22 cellular contexts compared by ENCODE assay signal in the genomic region with DNA sequence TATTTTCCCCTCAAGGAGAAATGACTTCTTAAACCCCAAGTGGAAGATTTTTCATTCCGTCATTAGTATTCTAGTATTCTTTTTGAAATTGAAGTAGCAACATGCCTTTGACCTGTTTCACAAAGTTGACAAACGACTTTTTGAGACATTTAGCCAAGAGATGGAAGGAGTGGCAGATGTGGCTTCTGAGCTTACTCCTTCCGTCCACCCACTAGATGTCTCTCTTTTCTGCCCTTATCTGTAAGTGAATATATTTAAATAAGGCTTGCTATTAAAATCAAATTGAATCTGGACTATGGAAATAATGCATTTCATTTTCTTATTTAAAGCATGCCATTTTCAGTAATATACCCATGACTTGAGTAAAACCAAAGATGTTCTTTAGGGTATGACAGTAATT.
DNase-seq lines count a peak whose midpoint lies in the region; ATAC-seq, FAIRE-seq and TF ChIP-seq lines count a peak whose summit lies in the region.
"Had no signal": no experiment of that assay in that cellular context is flagged by ENCODE, and none has a peak within 500 bp of the region (broad histone marks: within the 10 kb centered on the region; RNA-seq: fewer than 3 reads in every experiment).

No MANE protein-coding gene starts in this region.

- H3K4me1 Mint-ChIP-seq in naive thymus-derived CD4-positive, alpha-beta T cell, result peaks cover 0 to 26% (median 8%) of the 10 kb centered on the region in 7 donors
- peaks cover 12% of the 10 kb centered on the region for H3K4me1 Mint-ChIP-seq in activated T-helper 2 cell treated with anti-CD3 and anti-CD28 coated beads, Interferon-gamma antibody, Interleukin-2, Interleukin-4, amounts not matched to agents 10 μg/mL and 5 μg/mL and 100 μg/mL, durations not matched to agents 14 hours and 24 hours and 36 hours (ENCODE audit: low read depth)

- TF ChIP-seq POLR2A in GM12891 (IDR thresholded peaks at IDR 0.05; ENCODE audit: low read depth, low read length), result 0 out of 2 replicates have a peak, but pooled peaks have one; percentile 23

- H3K27me3 Mint-ChIP-seq in naive thymus-derived CD4-positive, alpha-beta T cell, result no peaks in the 10 kb centered on the region
- no peaks in the 10 kb centered on the region for H3K27me3 Mint-ChIP-seq in activated T-helper 2 cell treated with anti-CD3 and anti-CD28 coated beads, Interferon-gamma antibody, Interleukin-2, Interleukin-4, amounts not matched to agents 10 μg/mL and 5 μg/mL and 100 μg/mL, durations not matched to agents 14 hours and 24 hours and 36 hours (ENCODE audit: low read depth)
- H3K27me3 Mint-ChIP-seq: activated B cell treated with CpG ODN at 0.5 μM for 24 hours; CD4-positive, CD25-positive, alpha-beta regulatory T cell; dendritic cell treated with granulocyte-macrophage colony-stimulating factor and Interleukin-4, amounts not matched to agents 40 ng/mL and 50 ng/mL, for 4 days had no signal

- H3K27ac Mint-ChIP-seq in naive thymus-derived CD4-positive, alpha-beta T cell, result peak overlapping the region in 6 of 9 donors; percentile 4 to 49 (median 22)
- no peak overlapping the region for H3K27ac Mint-ChIP-seq in activated T-helper 2 cell treated with anti-CD3 and anti-CD28 coated beads, Interferon-gamma antibody, Interleukin-2, Interleukin-4, amounts not matched to agents 10 μg/mL and 5 μg/mL and 100 μg/mL, durations not matched to agents 14 hours and 24 hours and 36 hours
- H3K27ac Mint-ChIP-seq: dendritic cell treated with granulocyte-macrophage colony-stimulating factor and Interleukin-4, amounts not matched to agents 40 ng/mL and 50 ng/mL, for 4 days; T-helper 1 cell treated with Interleukin-12 subunit alpha and Interleukin-12 subunit beta and Interleukin-4 antibody, amounts not matched to agents 30 μg/mL and 1 μg/mL, for 36 hours had no signal

- CTCF ChIA-PET in naive thymus-derived CD4-positive, alpha-beta T cell (lab: Charles Lee), result interaction anchor here (0.7 kb wide), 1 partner anchor 66 kb away, joined by 3 read pairs; no protein-coding TSS in a partner anchor

- peak overlapping the region; percentile 96 for H3K27ac ChIP-seq in VCaP
- no peak overlapping the region for H3K27ac ChIP-seq in naive thymus-derived CD4-positive, alpha-beta T cell (ENCODE audit: low read depth, low read length)
- H3K27ac ChIP-seq: body of pancreas, esophagus muscularis mucosa, heart left ventricle had no signal

- no peaks in the 10 kb centered on the region for H3K4me1 ChIP-seq in naive thymus-derived CD4-positive, alpha-beta T cell (ENCODE audit: control insufficient read depth in 2 of 2, insufficient read depth in 2 of 2, low read length in 2 of 2)

- H3K4me3 ChIP-seq in naive thymus-derived CD4-positive, alpha-beta T cell (ENCODE audit: low read length), result no peak overlapping the region
- H3K4me3 ChIP-seq: body of pancreas, esophagus muscularis mucosa, heart left ventricle had no signal

- H3K36me3 ChIP-seq in naive thymus-derived CD4-positive, alpha-beta T cell (ENCODE audit: control insufficient read depth in 2 of 3, insufficient read depth in 3 of 3, low read length in 3 of 3), result peaks cover 0 to 11% (median 3%) of the 10 kb centered on the region in 3 experiments

- ATAC-seq in naive thymus-derived CD4-positive, alpha-beta T cell, result no peak
- ATAC-seq in HG02840 (IDR thresholded peaks at IDR 0.05; ENCODE audit: low FRiP score, unreplicated experiment), result no peak
- ATAC-seq: body of pancreas, heart left ventricle, right cardiac atrium had no signal

- intact Hi-C loops in naive thymus-derived CD4-positive, alpha-beta T cell (cut with micrococcal nuclease), result no loop called here
- intact Hi-C loops in activated T-helper 2 cell treated with anti-CD3 and anti-CD28 coated beads, Interferon-gamma antibody, Interleukin-2, Interleukin-4, amounts not matched to agents 10 μg/mL and 5 μg/mL and 100 μg/mL, durations not matched to agents 14 hours and 24 hours and 36 hours (cut with micrococcal nuclease), result no loop called here

- no peak for FAIRE-seq in GM12891 (lab: Jason Lieb, UNC)
- FAIRE-seq: islet of Langerhans had no signal

- H3K36me3 Mint-ChIP-seq in naive thymus-derived CD4-positive, alpha-beta T cell, result peaks cover 0 to 21% (median 4%) of the 10 kb centered on the region in 5 donors
- peaks cover 45% of the 10 kb centered on the region for H3K36me3 Mint-ChIP-seq in activated T-helper 2 cell treated with anti-CD3 and anti-CD28 coated beads, Interferon-gamma antibody, Interleukin-2, Interleukin-4, amounts not matched to agents 10 μg/mL and 5 μg/mL and 100 μg/mL, durations not matched to agents 14 hours and 24 hours and 36 hours (ENCODE audit: low read depth)

- POLR2A ChIA-PET in naive thymus-derived CD4-positive, alpha-beta T cell (lab: Charles Lee), result interaction anchor here (0.7 kb wide), 1 partner anchor 11 kb away, joined by 5 read pairs; no protein-coding TSS in a partner anchor

- H3K9me3 Mint-ChIP-seq in naive thymus-derived CD4-positive, alpha-beta T cell, result no peaks in the 10 kb centered on the region
- H3K9me3 Mint-ChIP-seq in activated T-helper 2 cell treated with anti-CD3 and anti-CD28 coated beads, Interferon-gamma antibody, Interleukin-2, Interleukin-4, amounts not matched to agents 10 μg/mL and 5 μg/mL and 100 μg/mL, durations not matched to agents 14 hours and 24 hours and 36 hours, result no peaks in the 10 kb centered on the region
- H3K9me3 Mint-ChIP-seq: activated B cell treated with CpG ODN at 0.5 μM for 24 hours; CD4-positive, CD25-positive, alpha-beta regulatory T cell; dendritic cell treated with granulocyte-macrophage colony-stimulating factor and Interleukin-4, amounts not matched to agents 40 ng/mL and 50 ng/mL, for 4 days; T-helper 1 cell treated with Interleukin-12 subunit alpha and Interleukin-12 subunit beta and Interleukin-4 antibody, amounts not matched to agents 30 μg/mL and 1 μg/mL, for 36 hours had no signal

- no peak for DNase-seq in AG09319 (ENCODE audit: extremely low read depth, low read depth)
- DNase-seq in GM12891 (ENCODE audit: insufficient read length, low spot score), result no peak
- no peak for DNase-seq in naive thymus-derived CD4-positive, alpha-beta T cell
- DNase-seq in pons (ENCODE audit: low spot score), result no peak
- DNase-seq in activated T-helper 2 cell treated with anti-CD3 and anti-CD28 coated beads, Interferon-gamma antibody, Interleukin-2, Interleukin-4, amounts not matched to agents 10 μg/mL and 5 μg/mL and 100 μg/mL, durations not matched to agents 14 hours and 24 hours and 36 hours (ENCODE audit: low spot score), result no peak
- DNase-seq: activated B cell treated with CpG ODN at 0.5 μM for 24 hours; activated gamma-delta T cell; body of pancreas; CD4-positive, CD25-positive, alpha-beta regulatory T cell; heart left ventricle; KG1; mesendoderm; NCI-H1417; right cardiac atrium; Right ventricle myocardium superior; substantia nigra had no signal

- H3K9me3 ChIP-seq in naive thymus-derived CD4-positive, alpha-beta T cell (ENCODE audit: control insufficient read depth in 2 of 3, low read length in 3 of 3), result no peaks in the 10 kb centered on the region
- H3K9me3 ChIP-seq: body of pancreas, esophagus muscularis mucosa, heart left ventricle had no signal

- H3K4me3 Mint-ChIP-seq in naive thymus-derived CD4-positive, alpha-beta T cell, result no peak overlapping the region
- no peak overlapping the region for H3K4me3 Mint-ChIP-seq in activated T-helper 2 cell treated with anti-CD3 and anti-CD28 coated beads, Interferon-gamma antibody, Interleukin-2, Interleukin-4, amounts not matched to agents 10 μg/mL and 5 μg/mL and 100 μg/mL, durations not matched to agents 14 hours and 24 hours and 36 hours (ENCODE audit: low read depth)
- H3K4me3 Mint-ChIP-seq: activated B cell treated with CpG ODN at 0.5 μM for 24 hours; CD4-positive, CD25-positive, alpha-beta regulatory T cell; dendritic cell treated with granulocyte-macrophage colony-stimulating factor and Interleukin-4, amounts not matched to agents 40 ng/mL and 50 ng/mL, for 4 days; T-helper 1 cell treated with Interleukin-12 subunit alpha and Interleukin-12 subunit beta and Interleukin-4 antibody, amounts not matched to agents 30 μg/mL and 1 μg/mL, for 36 hours had no signal

- no peaks in the 10 kb centered on the region for H3K27me3 ChIP-seq in naive thymus-derived CD4-positive, alpha-beta T cell (ENCODE audit: control insufficient read depth in 2 of 2, insufficient read depth in 2 of 2, low read length in 2 of 2)
- H3K27me3 ChIP-seq: body of pancreas, esophagus muscularis mucosa, heart left ventricle had no signal

- TF ChIP-seq CTCF in AG09319 (IDR thresholded peaks at IDR 0.05; ENCODE audit: low read depth, low read length) (peak; percentile 26), VCaP (conservative IDR thresholded peaks at IDR 0.05) (peak; percentile 51)

TF ChIP-seq in GM12891, 5 proteins besides CTCF, POLR2A, EP300 and RAD21:
- TF ChIP-seq POLR2AphosphoS5 (IDR thresholded peaks at IDR 0.05; ENCODE audit: low read depth, low read length) (no peak; the same call in none of the 2 replicates), TAF1 (IDR thresholded peaks at IDR 0.05; ENCODE audit: low read depth, low read length) (no peak), PAX5 (IDR thresholded peaks at IDR 0.05; ENCODE audit: insufficient read depth, low read length, severe bottlenecking) (no peak), POU2F2 (IDR thresholded peaks at IDR 0.05; ENCODE audit: low read depth, low read length) (no peak), SPI1 (IDR thresholded peaks at IDR 0.05; ENCODE audit: low read depth, low read length) (no peak)
